In genomic region chr1:169321539-169321938, GRCh38 we compare ENCODE assay signal across 15 cellular contexts. TPM values are rescaled to one million over a fixed set of nuclear protein-coding genes. Genes with fewer than 3 reads are reported as not detected.
DNase-seq lines count a peak whose midpoint lies in the region; ATAC-seq, FAIRE-seq and TF ChIP-seq lines count a peak whose summit lies in the region.
"Had no signal": no experiment of that assay in that cellular context is flagged by ENCODE, and none has a peak within 500 bp of the region (broad histone marks: within the 10 kb centered on the region; RNA-seq: fewer than 3 reads in every experiment).

No MANE protein-coding gene starts in this region.

- no peak overlapping the region for H3K27ac Mint-ChIP-seq in activated CD8-positive, alpha-beta T cell treated with anti-CD3 and anti-CD28 coated beads for 36 hours
- no peak overlapping the region for H3K27ac Mint-ChIP-seq in activated CD8-positive, alpha-beta T cell treated with anti-CD3 and anti-CD28 coated beads, Interleukin-2, amount 10 ng/mL, durations not matched to agents 7 days and 5 days
- no peak overlapping the region for H3K27ac Mint-ChIP-seq in stimulated activated effector memory CD8-positive, alpha-beta T cell treated with anti-CD3 and anti-CD28 coated beads, Interleukin-12 subunit alpha, Interleukin-12 subunit beta, amount 100 ng/mL, for 72 hours
- H3K27ac Mint-ChIP-seq: memory B cell; stimulated activated memory B cell treated with anti-CD40 and anti-IgM and Interleukin-4, amounts not matched to agents 10 μg/mL and 1 μg/mL and 100 μg/mL, for 72 hours had no signal

- FAIRE-seq in bronchial epithelial cell (lab: Jason Lieb, UNC): no peak

- H3K36me3 ChIP-seq in bronchial epithelial cell (ENCODE audit: control insufficient read depth, insufficient read depth, low read length): no peaks in the 10 kb centered on the region
- H3K36me3 ChIP-seq: WERI-Rb-1 had no signal

- no peaks in the 10 kb centered on the region for H3K27me3 ChIP-seq in bronchial epithelial cell (ENCODE audit: control insufficient read depth, insufficient read depth, low read length)

- ATAC-seq in activated CD8-positive, alpha-beta T cell treated with anti-CD3 and anti-CD28 coated beads for 36 hours: peak; percentile 42
- ATAC-seq in activated CD8-positive, alpha-beta T cell treated with anti-CD3 and anti-CD28 coated beads, Interleukin-2, amount 10 ng/mL, durations not matched to agents 7 days and 5 days: no peak
- ATAC-seq in stimulated activated effector memory CD8-positive, alpha-beta T cell treated with anti-CD3 and anti-CD28 coated beads, Interleukin-12 subunit alpha, Interleukin-12 subunit beta, amount 100 ng/mL, for 72 hours: peak; percentile 21
- ATAC-seq: stimulated activated memory B cell treated with anti-CD40 and anti-IgM and Interleukin-4, amounts not matched to agents 10 μg/mL and 1 μg/mL and 100 μg/mL, for 72 hours had no signal

- no peak overlapping the region for H3K4me3 Mint-ChIP-seq in activated CD8-positive, alpha-beta T cell treated with anti-CD3 and anti-CD28 coated beads for 36 hours
- H3K4me3 Mint-ChIP-seq in activated CD8-positive, alpha-beta T cell treated with anti-CD3 and anti-CD28 coated beads, Interleukin-2, amount 10 ng/mL, durations not matched to agents 7 days and 5 days: no peak overlapping the region
- no peak overlapping the region for H3K4me3 Mint-ChIP-seq in stimulated activated effector memory CD8-positive, alpha-beta T cell treated with anti-CD3 and anti-CD28 coated beads, Interleukin-12 subunit alpha, Interleukin-12 subunit beta, amount 100 ng/mL, for 72 hours
- H3K4me3 Mint-ChIP-seq: memory B cell; stimulated activated memory B cell treated with anti-CD40 and anti-IgM and Interleukin-4, amounts not matched to agents 10 μg/mL and 1 μg/mL and 100 μg/mL, for 72 hours had no signal

- no peaks in the 10 kb centered on the region for H3K9me3 Mint-ChIP-seq in activated CD8-positive, alpha-beta T cell treated with anti-CD3 and anti-CD28 coated beads for 36 hours
- no peaks in the 10 kb centered on the region for H3K9me3 Mint-ChIP-seq in activated CD8-positive, alpha-beta T cell treated with anti-CD3 and anti-CD28 coated beads, Interleukin-2, amount 10 ng/mL, durations not matched to agents 7 days and 5 days (ENCODE audit: insufficient read depth)
- H3K9me3 Mint-ChIP-seq in stimulated activated effector memory CD8-positive, alpha-beta T cell treated with anti-CD3 and anti-CD28 coated beads, Interleukin-12 subunit alpha, Interleukin-12 subunit beta, amount 100 ng/mL, for 72 hours: no peaks in the 10 kb centered on the region
- H3K9me3 Mint-ChIP-seq: memory B cell; stimulated activated memory B cell treated with anti-CD40 and anti-IgM and Interleukin-4, amounts not matched to agents 10 μg/mL and 1 μg/mL and 100 μg/mL, for 72 hours had no signal

- intact Hi-C loops in activated CD8-positive, alpha-beta T cell treated with anti-CD3 and anti-CD28 coated beads for 36 hours (cut with micrococcal nuclease): no loop called here

- TF ChIP-seq CTCF in activated CD8-positive, alpha-beta T cell treated with anti-CD3 and anti-CD28 coated beads for 36 hours (IDR thresholded peaks at IDR 0.05): no peak
- TF ChIP-seq CTCF in bronchial epithelial cell (IDR thresholded peaks at IDR 0.05; ENCODE audit: insufficient read depth, low read length, severe bottlenecking): no peak

- H3K27me3 Mint-ChIP-seq in activated CD8-positive, alpha-beta T cell treated with anti-CD3 and anti-CD28 coated beads for 36 hours: no peaks in the 10 kb centered on the region
- no peaks in the 10 kb centered on the region for H3K27me3 Mint-ChIP-seq in activated CD8-positive, alpha-beta T cell treated with anti-CD3 and anti-CD28 coated beads, Interleukin-2, amount 10 ng/mL, durations not matched to agents 7 days and 5 days (ENCODE audit: low read depth)
- H3K27me3 Mint-ChIP-seq: memory B cell; stimulated activated memory B cell treated with anti-CD40 and anti-IgM and Interleukin-4, amounts not matched to agents 10 μg/mL and 1 μg/mL and 100 μg/mL, for 72 hours had no signal

- H3K4me3 ChIP-seq in bronchial epithelial cell (ENCODE audit: low read depth, low read length): no peak overlapping the region

- CTCF ChIA-PET in activated CD8-positive, alpha-beta T cell treated with anti-CD3 and anti-CD28 coated beads for 36 hours (lab: Charles Lee): no interaction called here
- CTCF ChIA-PET in activated CD8-positive, alpha-beta T cell treated with anti-CD3 and anti-CD28 coated beads, Interleukin-2, amount 10 ng/mL, durations not matched to agents 7 days and 5 days (lab: Charles Lee): interaction anchor here (1.2 kb wide), 1 partner anchor 26 kb away, joined by 3 read pairs; no protein-coding TSS in a partner anchor

- POLR2A ChIA-PET in activated CD8-positive, alpha-beta T cell treated with anti-CD3 and anti-CD28 coated beads for 36 hours (lab: Charles Lee): interaction anchor here (0.9 kb wide), 1 partner anchor 44 kb away, joined by 3 read pairs; no protein-coding TSS in a partner anchor
- POLR2A ChIA-PET in activated CD8-positive, alpha-beta T cell treated with anti-CD3 and anti-CD28 coated beads, Interleukin-2, amount 10 ng/mL, durations not matched to agents 7 days and 5 days (lab: Charles Lee): no interaction called here

- H3K36me3 Mint-ChIP-seq in activated CD8-positive, alpha-beta T cell treated with anti-CD3 and anti-CD28 coated beads for 36 hours (ENCODE audit: low read depth): peaks cover 2% of the 10 kb centered on the region
- H3K36me3 Mint-ChIP-seq in activated CD8-positive, alpha-beta T cell treated with anti-CD3 and anti-CD28 coated beads, Interleukin-2, amount 10 ng/mL, durations not matched to agents 7 days and 5 days (ENCODE audit: low read depth): peaks cover 1% of the 10 kb centered on the region
- no peaks in the 10 kb centered on the region for H3K36me3 Mint-ChIP-seq in stimulated activated effector memory CD8-positive, alpha-beta T cell treated with anti-CD3 and anti-CD28 coated beads, Interleukin-12 subunit alpha, Interleukin-12 subunit beta, amount 100 ng/mL, for 72 hours

- H3K4me1 Mint-ChIP-seq in activated CD8-positive, alpha-beta T cell treated with anti-CD3 and anti-CD28 coated beads for 36 hours (ENCODE audit: low read depth): peaks cover 9% of the 10 kb centered on the region
- H3K4me1 Mint-ChIP-seq in activated CD8-positive, alpha-beta T cell treated with anti-CD3 and anti-CD28 coated beads, Interleukin-2, amount 10 ng/mL, durations not matched to agents 7 days and 5 days (ENCODE audit: low read depth): peaks cover under 1% of the 10 kb centered on the region
- peaks cover under 1% of the 10 kb centered on the region for H3K4me1 Mint-ChIP-seq in stimulated activated effector memory CD8-positive, alpha-beta T cell treated with anti-CD3 and anti-CD28 coated beads, Interleukin-12 subunit alpha, Interleukin-12 subunit beta, amount 100 ng/mL, for 72 hours
- H3K4me1 Mint-ChIP-seq: stimulated activated memory B cell treated with anti-CD40 and anti-IgM and Interleukin-4, amounts not matched to agents 10 μg/mL and 1 μg/mL and 100 μg/mL, for 72 hours had no signal

- no peak for DNase-seq in activated CD8-positive, alpha-beta T cell treated with anti-CD3 and anti-CD28 coated beads for 36 hours
- no peak for DNase-seq in activated CD8-positive, alpha-beta T cell treated with anti-CD3 and anti-CD28 coated beads, Interleukin-2, amount 10 ng/mL, durations not matched to agents 7 days and 5 days
- DNase-seq in NCI-H2171 (lab: John Stamatoyannopoulos, UW): peak; percentile 31
- peak; percentile 93 for DNase-seq in bronchial epithelial cell (ENCODE audit: low read depth)
- DNase-seq in stimulated activated effector memory CD8-positive, alpha-beta T cell treated with anti-CD3 and anti-CD28 coated beads, Interleukin-12 subunit alpha, Interleukin-12 subunit beta, amount 100 ng/mL, for 72 hours (ENCODE audit: low spot score in 2 of 2): no peak
- no peak for DNase-seq in stimulated activated CD4-positive, alpha-beta T cell treated with anti-CD3 and anti-CD28 coated beads, Interleukin-2, amount 100 ng/mL, for 24 hours
- DNase-seq in cerebellar cortex (ENCODE audit: low spot score): no peak
- DNase-seq in stimulated activated CD4-positive, alpha-beta T cell treated with anti-CD3 and anti-CD28 coated beads, Interleukin-12 subunit alpha, Interleukin-12 subunit beta, amount 100 ng/mL, for 4 hours: no peak
- DNase-seq: DND-41, KG1, NCI-H526, SIG-M5, WERI-Rb-1 had no signal

RNA-seq across cellular contexts. Expression of gene NME7, which starts 46.1 kb away (rescaled TPM):
- total RNA-seq in activated CD8-positive, alpha-beta T cell treated with anti-CD3 and anti-CD28 coated beads for 36 hours: 10 to 100 TPM; 15.3 to 17.4 TPM
- 10 to 100 TPM; 20.9 to 23.2 TPM for total RNA-seq in activated CD8-positive, alpha-beta T cell treated with anti-CD3 and anti-CD28 coated beads, Interleukin-2, amount 10 ng/mL, durations not matched to agents 7 days and 5 days
- 7.7 and 11.6 TPM in 2 replicates for total RNA-seq in bronchial epithelial cell

RNA-seq across cellular contexts. Expression of gene BLZF1, which starts 46.5 kb away (rescaled TPM):
- total RNA-seq in activated CD8-positive, alpha-beta T cell treated with anti-CD3 and anti-CD28 coated beads for 36 hours: 10 to 100 TPM in 1 of 2 experiments, 1 to 10 TPM in 1; 9.8 to 10.1 TPM
- total RNA-seq in activated CD8-positive, alpha-beta T cell treated with anti-CD3 and anti-CD28 coated beads, Interleukin-2, amount 10 ng/mL, durations not matched to agents 7 days and 5 days: 10 to 100 TPM; 33.9 to 34.1 TPM
- total RNA-seq in bronchial epithelial cell: 23.4 and 31.1 TPM in 2 replicates

Comparison
In these comparisons a context has a peak if more than half of its experiments do, and no peak if none do; other contexts are left out.
1. DNase-seq: peak in NCI-H2171 (single experiment) and bronchial epithelial cell (single experiment); none in activated CD8-positive, alpha-beta T cell treated with anti-CD3 and anti-CD28 coated beads for 36 hours (single experiment), activated CD8-positive, alpha-beta T cell treated with anti-CD3 and anti-CD28 coated beads, Interleukin-2, amount 10 ng/mL, durations not matched to agents 7 days and 5 days (single experiment), stimulated activated effector memory CD8-positive, alpha-beta T cell treated with anti-CD3 and anti-CD28 coated beads, Interleukin-12 subunit alpha, Interleukin-12 subunit beta, amount 100 ng/mL, for 72 hours (0 of 2), stimulated activated CD4-positive, alpha-beta T cell treated with anti-CD3 and anti-CD28 coated beads, Interleukin-2, amount 100 ng/mL, for 24 hours (0 of 2), cerebellar cortex (single experiment) and stimulated activated CD4-positive, alpha-beta T cell treated with anti-CD3 and anti-CD28 coated beads, Interleukin-12 subunit alpha, Interleukin-12 subunit beta, amount 100 ng/mL, for 4 hours (single experiment).